10 cellular contexts compared by ENCODE assay signal in genomic region chr16:31331141-31331764, GRCh38. TPM values are rescaled to one million over a fixed set of nuclear protein-coding genes. Genes with fewer than 3 reads are reported as not detected.
A peak's percentile ranks its signal among the peaks of the same experiment; 100 is the strongest.
DNase-seq lines count a peak whose midpoint lies in the region; ATAC-seq and TF ChIP-seq lines count a peak whose summit lies in the region.
"Had no signal": no experiment of that assay in that cellular context is flagged by ENCODE, and none has a peak within 500 bp of the region (broad histone marks: within the 10 kb centered on the region; RNA-seq: fewer than 3 reads in every experiment).

No MANE protein-coding gene starts in this region.

- DNase-seq in activated CD8-positive, alpha-beta memory T cell treated with anti-CD3 and anti-CD28 coated beads, Interleukin-2, amount 50 U/mL, for 4 hours, result peak; percentile 40
- no peak for DNase-seq in activated CD8-positive, alpha-beta memory T cell treated with anti-CD3 and anti-CD28 coated beads for 24 hours
- peak; percentile 69 for DNase-seq in activated CD8-positive, alpha-beta T cell treated with anti-CD3 and anti-CD28 coated beads for 36 hours
- DNase-seq in iPS DF 6.9 (ENCODE audit: low read depth, low spot score) (no peak), KBM-7 (no peak), RKO (ENCODE audit: low spot score) (no peak)
- peak; percentile 28 to 42 for DNase-seq in stimulated activated naive CD8-positive, alpha-beta T cell treated with anti-CD3 and anti-CD28 coated beads, Interleukin-15, amount 100 ng/mL, for 72 hours
- DNase-seq: AML-193 had no signal

- ATAC-seq in activated CD8-positive, alpha-beta T cell treated with anti-CD3 and anti-CD28 coated beads for 36 hours, result peak; percentile 71
- peak; percentile 73 for ATAC-seq in stimulated activated naive CD8-positive, alpha-beta T cell treated with anti-CD3 and anti-CD28 coated beads, Interleukin-15, amount 100 ng/mL, for 72 hours
- ATAC-seq in GM18498 (IDR thresholded peaks at IDR 0.05; ENCODE audit: unreplicated experiment), result no peak
- ATAC-seq: sciatic nerve had no signal

- in situ Hi-C loops in KBM-7 (cut with MboI; ENCODE audit: low pct_unique_long_range_greater_than_20kb, low sequenced_read_pairs), result no loop called here

- H3K4me3 Mint-ChIP-seq in activated CD8-positive, alpha-beta T cell treated with anti-CD3 and anti-CD28 coated beads for 36 hours, result peak overlapping the region; percentile 71
- peak overlapping the region; percentile 79 to 80 for H3K4me3 Mint-ChIP-seq in stimulated activated naive CD8-positive, alpha-beta T cell treated with anti-CD3 and anti-CD28 coated beads, Interleukin-15, amount 100 ng/mL, for 72 hours

- H3K27me3 ChIP-seq in iPS DF 6.9 (ENCODE audit: control insufficient read depth, insufficient read depth, low read length), result peaks cover 9% of the 10 kb centered on the region; the same call in 1 of the 2 replicates

- CTCF ChIA-PET in activated CD8-positive, alpha-beta T cell treated with anti-CD3 and anti-CD28 coated beads for 36 hours (lab: Charles Lee), result no interaction called here

- no peaks in the 10 kb centered on the region for H3K36me3 Mint-ChIP-seq in activated CD8-positive, alpha-beta T cell treated with anti-CD3 and anti-CD28 coated beads for 36 hours (ENCODE audit: low read depth)

- no peaks in the 10 kb centered on the region for H3K9me3 Mint-ChIP-seq in activated CD8-positive, alpha-beta T cell treated with anti-CD3 and anti-CD28 coated beads for 36 hours
- no peaks in the 10 kb centered on the region for H3K9me3 Mint-ChIP-seq in stimulated activated naive CD8-positive, alpha-beta T cell treated with anti-CD3 and anti-CD28 coated beads, Interleukin-15, amount 100 ng/mL, for 72 hours

- peaks cover 1% of the 10 kb centered on the region; the same call in 1 of the 2 replicates for H3K4me1 ChIP-seq in iPS DF 6.9 (ENCODE audit: control insufficient read depth, insufficient read depth, low read length)

- peak overlapping the region; percentile 43 for H3K27ac Mint-ChIP-seq in activated CD8-positive, alpha-beta T cell treated with anti-CD3 and anti-CD28 coated beads for 36 hours
- peak overlapping the region; percentile 2 to 87 for H3K27ac Mint-ChIP-seq in stimulated activated naive CD8-positive, alpha-beta T cell treated with anti-CD3 and anti-CD28 coated beads, Interleukin-15, amount 100 ng/mL, for 72 hours

- intact Hi-C loops in activated CD8-positive, alpha-beta T cell treated with anti-CD3 and anti-CD28 coated beads for 36 hours (cut with micrococcal nuclease), result no loop called here

- H3K4me3 ChIP-seq in iPS DF 6.9 (ENCODE audit: low read length), result peak overlapping the region; percentile 25; the same call in 1 of the 2 replicates

- H3K27ac ChIP-seq in iPS DF 6.9 (ENCODE audit: low read length), result no peak overlapping the region

- no peaks in the 10 kb centered on the region for H3K9me3 ChIP-seq in iPS DF 6.9 (ENCODE audit: control insufficient read depth, insufficient read depth, low read length)

- H3K4me1 Mint-ChIP-seq in activated CD8-positive, alpha-beta T cell treated with anti-CD3 and anti-CD28 coated beads for 36 hours (ENCODE audit: low read depth), result peaks cover 16% of the 10 kb centered on the region
- peaks cover 36% of the 10 kb centered on the region for H3K4me1 Mint-ChIP-seq in stimulated activated naive CD8-positive, alpha-beta T cell treated with anti-CD3 and anti-CD28 coated beads, Interleukin-15, amount 100 ng/mL, for 72 hours

- POLR2A ChIA-PET in activated CD8-positive, alpha-beta T cell treated with anti-CD3 and anti-CD28 coated beads for 36 hours (lab: Charles Lee), result no interaction called here

- no peak for TF ChIP-seq CTCF in activated CD8-positive, alpha-beta T cell treated with anti-CD3 and anti-CD28 coated beads for 36 hours (IDR thresholded peaks at IDR 0.05)

- H3K27me3 Mint-ChIP-seq in activated CD8-positive, alpha-beta T cell treated with anti-CD3 and anti-CD28 coated beads for 36 hours, result peaks cover 2% of the 10 kb centered on the region
- H3K27me3 Mint-ChIP-seq in stimulated activated naive CD8-positive, alpha-beta T cell treated with anti-CD3 and anti-CD28 coated beads, Interleukin-15, amount 100 ng/mL, for 72 hours, result peaks cover 10% of the 10 kb centered on the region

- H3K36me3 ChIP-seq in iPS DF 6.9 (ENCODE audit: control insufficient read depth, insufficient read depth, low read length), result no peaks in the 10 kb centered on the region

- no CpG with 5 or more reads among the region's 46 CpGs for WGBS in iPS DF 6.9 (ENCODE audit: insufficient coverage, insufficient read length)

RNA-seq across cellular contexts. Expression of gene ITGAX, which starts 23.7 kb away (rescaled TPM):
- total RNA-seq in activated CD8-positive, alpha-beta T cell treated with anti-CD3 and anti-CD28 coated beads for 36 hours, result 1 to 10 TPM; 4.4 to 5.4 TPM

Comparison
In these comparisons a context has a peak if more than half of its experiments do, and no peak if none do; other contexts are left out.
1. DNase-seq: peak in activated CD8-positive, alpha-beta memory T cell treated with anti-CD3 and anti-CD28 coated beads, Interleukin-2, amount 50 U/mL, for 4 hours (single experiment), activated CD8-positive, alpha-beta T cell treated with anti-CD3 and anti-CD28 coated beads for 36 hours (single experiment) and stimulated activated naive CD8-positive, alpha-beta T cell treated with anti-CD3 and anti-CD28 coated beads, Interleukin-15, amount 100 ng/mL, for 72 hours (2 of 2); none in activated CD8-positive, alpha-beta memory T cell treated with anti-CD3 and anti-CD28 coated beads for 24 hours (single experiment), iPS DF 6.9 (single experiment), KBM-7 (single experiment) and RKO (single experiment).